16 cellular contexts compared by ENCODE assay signal in genomic region chr1:62325076-62325475, GRCh38. TPM values are rescaled to one million over a fixed set of nuclear protein-coding genes. Genes with fewer than 3 reads are reported as not detected.
DNase-seq lines count a peak whose midpoint lies in the region; ATAC-seq, FAIRE-seq and TF ChIP-seq lines count a peak whose summit lies in the region.
"Had no signal": no experiment of that assay in that cellular context is flagged by ENCODE, and none has a peak within 500 bp of the region (broad histone marks: within the 10 kb centered on the region; RNA-seq: fewer than 3 reads in every experiment).

No MANE protein-coding gene starts in this region.

- H3K27me3 ChIP-seq in foreskin keratinocyte (peaks cover 1% of the 10 kb centered on the region), small intestine (ENCODE audit: control insufficient read depth in 2 of 2, insufficient read depth in 2 of 2, low read length in 2 of 2) (no peaks in the 10 kb centered on the region), esophagus muscularis mucosa (peaks cover 0 to 23% (median 0%) of the 10 kb centered on the region in 4 donors)

- H3K4me1 ChIP-seq in foreskin keratinocyte (peaks cover 19% of the 10 kb centered on the region), small intestine (ENCODE audit: control insufficient read depth in 2 of 2, insufficient read depth in 1 of 2, low read depth in 1 of 2, low read length in 1 of 2) (no peaks in the 10 kb centered on the region), esophagus muscularis mucosa (no peaks in the 10 kb centered on the region)

- TF ChIP-seq CTCF in foreskin keratinocyte (conservative IDR thresholded peaks at IDR 0.05) (no peak), esophagus muscularis mucosa (IDR thresholded peaks at IDR 0.05) (no peak)

- TF ChIP-seq POLR2A in esophagus muscularis mucosa (IDR thresholded peaks at IDR 0.05; ENCODE audit: low read depth), result no peak

- no peaks in the 10 kb centered on the region for H3K36me3 Mint-ChIP-seq in activated naive CD8-positive, alpha-beta T cell treated with anti-CD3 and anti-CD28 coated beads for 36 hours
- H3K36me3 Mint-ChIP-seq: CD8-positive, alpha-beta T cell had no signal

- H3K27ac Mint-ChIP-seq in activated naive CD8-positive, alpha-beta T cell treated with anti-CD3 and anti-CD28 coated beads for 36 hours, result no peak overlapping the region
- H3K27ac Mint-ChIP-seq: activated CD8-positive, alpha-beta T cell treated with anti-CD3 and anti-CD28 coated beads for 36 hours; CD8-positive, alpha-beta T cell had no signal

- no peaks in the 10 kb centered on the region for H3K4me1 Mint-ChIP-seq in activated naive CD8-positive, alpha-beta T cell treated with anti-CD3 and anti-CD28 coated beads for 36 hours

- H3K4me3 Mint-ChIP-seq in activated naive CD8-positive, alpha-beta T cell treated with anti-CD3 and anti-CD28 coated beads for 36 hours, result no peak overlapping the region
- H3K4me3 Mint-ChIP-seq: activated CD8-positive, alpha-beta T cell treated with anti-CD3 and anti-CD28 coated beads for 36 hours; CD8-positive, alpha-beta T cell had no signal

- H3K4me3 ChIP-seq in small intestine (ENCODE audit: low read depth in 1 of 2, low read length in 2 of 2) (no peak overlapping the region), esophagus muscularis mucosa (no peak overlapping the region)

- no peaks in the 10 kb centered on the region for H3K9me3 ChIP-seq in small intestine (ENCODE audit: control insufficient read depth, low read depth)
- no peaks in the 10 kb centered on the region for H3K9me3 ChIP-seq in esophagus muscularis mucosa

- H3K27ac ChIP-seq in foreskin keratinocyte, result no peak overlapping the region
- no peak overlapping the region for H3K27ac ChIP-seq in small intestine (ENCODE audit: low read depth in 1 of 2, low read length in 1 of 2)
- no peak overlapping the region for H3K27ac ChIP-seq in esophagus muscularis mucosa (replicated peaks in 1 of 4)
- H3K27ac ChIP-seq: KMS-11 had no signal

- DNase-seq in ELF-1 (ENCODE audit: low read depth, low spot score) (peak; percentile 93), T1000 (lab: John Stamatoyannopoulos, UW) (peak; percentile 63), foreskin keratinocyte (peak; percentile 86 to 91), sciatic nerve (ENCODE audit: low spot score) (no peak), small intestine (no peak), esophagus muscularis mucosa (ENCODE audit: extremely low spot score) (no peak)
- DNase-seq in NK-92 treated with Interleukin-12 subunit alpha and Interleukin-12 subunit beta, amount 100 ng/mL, for 24 hours (lab: John Stamatoyannopoulos, UW), result no peak
- no peak for DNase-seq in activated naive CD8-positive, alpha-beta T cell treated with anti-CD3 and anti-CD28 coated beads for 36 hours
- DNase-seq: activated CD8-positive, alpha-beta T cell treated with anti-CD3 and anti-CD28 coated beads for 36 hours; activated naive CD4-positive, alpha-beta T cell treated with Interleukin-2 at 50 U/mL for 16 hours; CD8-positive, alpha-beta T cell; cortex of kidney; glutamatergic neuron; stimulated activated CD4-positive, alpha-beta T cell treated with anti-CD3 and anti-CD28 coated beads, Interleukin-4, amount 100 ng/mL, for 24 hours; stimulated activated naive CD8-positive, alpha-beta T cell treated with anti-CD3 and anti-CD28 coated beads, Interleukin-15, Interleukin-2, amounts not matched to agents 100 U/mL and 50 U/mL, for 24 hours had no signal

- no peaks in the 10 kb centered on the region for H3K9me3 Mint-ChIP-seq in activated naive CD8-positive, alpha-beta T cell treated with anti-CD3 and anti-CD28 coated beads for 36 hours
- H3K9me3 Mint-ChIP-seq: activated CD8-positive, alpha-beta T cell treated with anti-CD3 and anti-CD28 coated beads for 36 hours; CD8-positive, alpha-beta T cell had no signal

- FAIRE-seq in small intestine (lab: Jason Lieb, UNC), result no peak

- H3K36me3 ChIP-seq in small intestine (ENCODE audit: control insufficient read depth in 2 of 2, insufficient read depth in 2 of 2, low read length in 2 of 2), result no peaks in the 10 kb centered on the region
- no peaks in the 10 kb centered on the region for H3K36me3 ChIP-seq in esophagus muscularis mucosa

- intact Hi-C loops in sciatic nerve (cut with DNase I) (no loop called here), esophagus muscularis mucosa (cut with DNase I) (no loop called here)

- no peak for TF ChIP-seq EP300 in esophagus muscularis mucosa (IDR thresholded peaks at IDR 0.05)

- peaks cover 19% of the 10 kb centered on the region for H3K27me3 Mint-ChIP-seq in activated naive CD8-positive, alpha-beta T cell treated with anti-CD3 and anti-CD28 coated beads for 36 hours

- ATAC-seq in foreskin keratinocyte (peak; percentile 61), sciatic nerve (peak; percentile 90)
- ATAC-seq: activated CD8-positive, alpha-beta T cell treated with anti-CD3 and anti-CD28 coated beads for 36 hours; CD8-positive, alpha-beta T cell; stimulated activated naive CD8-positive, alpha-beta T cell treated with anti-CD3 and anti-CD28 coated beads, Interleukin-15, Interleukin-2, amounts not matched to agents 100 U/mL and 50 U/mL, for 24 hours had no signal

- 79 to 86% (median 85%) methylated on average over 4 of the region's 4 CpGs for WGBS in small intestine, 3 donors
- 84% methylated on average over 4 of the region's 4 CpGs for WGBS in esophagus muscularis mucosa

RNA-seq across cellular contexts. Expression of gene KANK4, which starts 5.8 kb away (rescaled TPM):
- total RNA-seq in foreskin keratinocyte (under 0.01 and 0.20 TPM in 2 replicates), sciatic nerve (69.9 TPM), esophagus muscularis mucosa (1 to 10 TPM in 1 of 4 donors, under 1 TPM in 3; 0.42 to 1.4 (median 0.84) TPM)
- polyA plus RNA-seq in foreskin keratinocyte (0.03 TPM in 1 of 2 replicates, not detected in the other), small intestine (under 1 TPM in 1 of 3 donors, not detected in 2; 0.43 TPM)
- not detected for total RNA-seq in activated naive CD8-positive, alpha-beta T cell treated with anti-CD3 and anti-CD28 coated beads for 36 hours
- total RNA-seq: activated CD8-positive, alpha-beta T cell treated with anti-CD3 and anti-CD28 coated beads for 36 hours; CD8-positive, alpha-beta T cell had no signal

Comparison
In these comparisons a context has a peak if more than half of its experiments do, and no peak if none do; other contexts are left out.
1. DNase-seq: peak in ELF-1 (single experiment), T1000 (single experiment) and foreskin keratinocyte (2 of 2); none in sciatic nerve (single experiment), small intestine (single experiment), NK-92 treated with Interleukin-12 subunit alpha and Interleukin-12 subunit beta, amount 100 ng/mL, for 24 hours (single experiment), activated naive CD8-positive, alpha-beta T cell treated with anti-CD3 and anti-CD28 coated beads for 36 hours (single experiment) and esophagus muscularis mucosa (single experiment).
2. RNA of gene KANK4, which starts 5.8 kb away (total RNA-seq): 69.9 TPM in sciatic nerve (single experiment); 0.42 to 1.4 TPM in esophagus muscularis mucosa, under 0.01 to 0.20 TPM in foreskin keratinocyte and not detected in activated naive CD8-positive, alpha-beta T cell treated with anti-CD3 and anti-CD28 coated beads for 36 hours; every median in the first group is over 10 times any median in the second.